8 cellular contexts compared by ENCODE assay signal in genomic region chr19:18833141-18833476, GRCh38. TPM values are rescaled to one million over a fixed set of nuclear protein-coding genes. Genes with fewer than 3 reads are reported as not detected.
DNase-seq lines count a peak whose midpoint lies in the region; ATAC-seq and TF ChIP-seq lines count a peak whose summit lies in the region.

No MANE protein-coding gene starts in this region.

- peak overlapping the region; percentile 87 to 95 (median 91) for H3K27ac Mint-ChIP-seq in CD14-positive monocyte
- H3K27ac Mint-ChIP-seq in naive thymus-derived CD8-positive, alpha-beta T cell = peak overlapping the region; percentile 87 to 98 (median 93)

- intact Hi-C loops in CD14-positive monocyte (cut with micrococcal nuclease) = no loop called here

- H3K9me3 Mint-ChIP-seq in CD14-positive monocyte = no peaks in the 10 kb centered on the region
- no peaks in the 10 kb centered on the region for H3K9me3 Mint-ChIP-seq in naive thymus-derived CD8-positive, alpha-beta T cell

- no peak for TF ChIP-seq POLR2A in GM18505 (IDR thresholded peaks at IDR 0.05; ENCODE audit: borderline replicate concordance, extremely low read depth, insufficient read depth, insufficient read length)

- DNase-seq in CD14-positive monocyte (ENCODE audit: low spot score) (no peak), KBM-7 (peak; percentile 10), cerebellum (ENCODE audit: low spot score) (peak; percentile 4), EL (no peak), MV-4-11 (lab: John Stamatoyannopoulos, UW) (no peak), NCI-H187 treated with DMSO at 0.1 percent for 48 hours (lab: John Stamatoyannopoulos, UW) (no peak)
- DNase-seq in naive thymus-derived CD8-positive, alpha-beta T cell = no peak

- peaks cover 6 to 12% (median 11%) of the 10 kb centered on the region in 3 donors for H3K27me3 Mint-ChIP-seq in CD14-positive monocyte (ENCODE audit: low read depth in 3 of 3)
- no peaks in the 10 kb centered on the region for H3K27me3 Mint-ChIP-seq in naive thymus-derived CD8-positive, alpha-beta T cell

- H3K4me1 Mint-ChIP-seq in CD14-positive monocyte = peaks cover 54% of the 10 kb centered on the region
- peaks cover 27 to 56% (median 54%) of the 10 kb centered on the region in 4 donors for H3K4me1 Mint-ChIP-seq in naive thymus-derived CD8-positive, alpha-beta T cell

- peaks cover 23 to 34% of the 10 kb centered on the region in 2 donors for H3K36me3 Mint-ChIP-seq in CD14-positive monocyte
- peaks cover 0 to 40% (median 6%) of the 10 kb centered on the region in 3 donors for H3K36me3 Mint-ChIP-seq in naive thymus-derived CD8-positive, alpha-beta T cell

- no peak for TF ChIP-seq CTCF in CD14-positive monocyte (IDR thresholded peaks at IDR 0.05)

- H3K4me3 Mint-ChIP-seq in CD14-positive monocyte = peak overlapping the region; percentile 97 to 99
- H3K4me3 Mint-ChIP-seq in naive thymus-derived CD8-positive, alpha-beta T cell = peak overlapping the region; percentile 87 to 96 (median 94)

- no peak for ATAC-seq in naive thymus-derived CD8-positive, alpha-beta T cell
- no peak for ATAC-seq in GM18505 (IDR thresholded peaks at IDR 0.05; ENCODE audit: unreplicated experiment)

- in situ Hi-C loops in KBM-7 (cut with MboI; ENCODE audit: low pct_unique_long_range_greater_than_20kb, low sequenced_read_pairs) = no loop called here

- POLR2A ChIA-PET in naive thymus-derived CD8-positive, alpha-beta T cell (lab: Charles Lee) = interaction anchor here (0.9 to 3.3 kb wide), 5 partner anchors 10 to 337 kb away, joined by 4 to 46 read pairs (median 8); partner anchors contain the start of gene REX1BD

RNA-seq across cellular contexts. Expression of gene UPF1, which starts 1.4 kb away (rescaled TPM):
- polyA plus RNA-seq in CD14-positive monocyte = 1 to 10 TPM; 2.6 to 3.2 TPM
- 43.4 TPM for total RNA-seq in cerebellum
- total RNA-seq in naive thymus-derived CD8-positive, alpha-beta T cell = 100 to 1,000 TPM; 109 to 112 TPM
- 10 to 100 TPM in 1 of 3 donors, 1 to 10 TPM in 2; 7.5 to 28.4 (median 9.5) TPM for polyA plus RNA-seq in naive thymus-derived CD8-positive, alpha-beta T cell

RNA-seq across cellular contexts. Expression of gene COMP, which starts 42.0 kb away (rescaled TPM):
- polyA plus RNA-seq in CD14-positive monocyte = not detected
- total RNA-seq in cerebellum = not detected
- total RNA-seq in naive thymus-derived CD8-positive, alpha-beta T cell = not detected
- not detected for polyA plus RNA-seq in naive thymus-derived CD8-positive, alpha-beta T cell

Comparison
In these comparisons a context has a peak if more than half of its experiments do, and no peak if none do; other contexts are left out.
1. DNase-seq: peak in KBM-7 (single experiment) and cerebellum (single experiment); none in CD14-positive monocyte (single experiment), naive thymus-derived CD8-positive, alpha-beta T cell (0 of 10), EL (single experiment), MV-4-11 (single experiment) and NCI-H187 treated with DMSO at 0.1 percent for 48 hours (single experiment).